In the genomic region with DNA sequence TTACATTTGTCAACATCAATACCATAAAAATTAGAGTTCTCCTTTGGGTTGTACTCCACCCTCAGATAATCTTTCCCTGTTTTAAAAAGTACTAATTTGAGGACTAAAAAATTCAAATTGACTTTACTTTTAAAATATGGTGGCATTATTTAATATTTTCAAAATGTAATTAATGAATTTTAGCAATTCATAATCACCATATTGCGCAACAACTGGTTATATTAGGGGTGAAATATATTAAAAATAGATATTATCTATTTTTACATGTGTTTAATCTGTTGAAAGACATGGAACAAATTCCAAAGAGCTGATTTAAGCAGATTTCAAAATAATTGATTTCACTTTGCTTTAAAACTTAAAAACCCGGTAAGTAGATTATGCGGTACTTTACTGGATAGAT, we compare ENCODE assay signal across 4 cellular contexts.
A peak's percentile ranks its signal among the peaks of the same experiment; 100 is the strongest.
TF ChIP-seq lines count a peak whose summit lies in the region.

No MANE protein-coding gene starts in this region.

TF ChIP-seq in SK-N-SH treated with all-trans-retinoic acid at 6 μM for 48 hours, 23 proteins besides CTCF, POLR2A, EP300 and RAD21:
- TF ChIP-seq, protein P1, sequence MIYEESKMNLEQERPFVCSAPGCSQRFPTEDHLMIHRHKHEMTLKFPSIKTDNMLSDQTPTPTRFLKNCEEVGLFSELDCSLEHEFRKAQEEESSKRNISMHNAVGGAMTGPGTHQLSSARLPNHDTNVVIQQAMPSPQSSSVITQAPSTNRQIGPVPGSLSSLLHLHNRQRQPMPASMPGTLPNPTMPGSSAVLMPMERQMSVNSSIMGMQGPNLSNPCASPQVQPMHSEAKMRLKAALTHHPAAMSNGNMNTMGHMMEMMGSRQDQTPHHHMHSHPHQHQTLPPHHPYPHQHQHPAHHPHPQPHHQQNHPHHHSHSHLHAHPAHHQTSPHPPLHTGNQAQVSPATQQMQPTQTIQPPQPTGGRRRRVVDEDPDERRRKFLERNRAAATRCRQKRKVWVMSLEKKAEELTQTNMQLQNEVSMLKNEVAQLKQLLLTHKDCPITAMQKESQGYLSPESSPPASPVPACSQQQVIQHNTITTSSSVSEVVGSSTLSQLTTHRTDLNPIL (CRISPR knock-in tag; IDR thresholded peaks at IDR 0.05; ENCODE audit: low read depth): no peak
- TF ChIP-seq ISL1 (CRISPR knock-in tag; IDR thresholded peaks at IDR 0.05) (peak; percentile 33; the same call in 1 of the 2 replicates), SNAI2 (CRISPR knock-in tag; IDR thresholded peaks at IDR 0.05) (no peak), BACH2 (CRISPR knock-in tag; IDR thresholded peaks at IDR 0.05; ENCODE audit: borderline replicate concordance) (no peak)

TF ChIP-seq in SK-N-SH, 30 proteins besides CTCF, POLR2A, EP300 and RAD21 (continues in another document):
- TF ChIP-seq EZH2phosphoT487 (IDR thresholded peaks at IDR 0.05; ENCODE audit: borderline replicate concordance, low read depth): no peak
- TF ChIP-seq RXRA (IDR thresholded peaks at IDR 0.05; ENCODE audit: borderline replicate concordance, low read depth): no peak
- TF ChIP-seq, protein P2, sequence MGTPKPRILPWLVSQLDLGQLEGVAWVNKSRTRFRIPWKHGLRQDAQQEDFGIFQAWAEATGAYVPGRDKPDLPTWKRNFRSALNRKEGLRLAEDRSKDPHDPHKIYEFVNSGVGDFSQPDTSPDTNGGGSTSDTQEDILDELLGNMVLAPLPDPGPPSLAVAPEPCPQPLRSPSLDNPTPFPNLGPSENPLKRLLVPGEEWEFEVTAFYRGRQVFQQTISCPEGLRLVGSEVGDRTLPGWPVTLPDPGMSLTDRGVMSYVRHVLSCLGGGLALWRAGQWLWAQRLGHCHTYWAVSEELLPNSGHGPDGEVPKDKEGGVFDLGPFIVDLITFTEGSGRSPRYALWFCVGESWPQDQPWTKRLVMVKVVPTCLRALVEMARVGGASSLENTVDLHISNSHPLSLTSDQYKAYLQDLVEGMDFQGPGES (IDR thresholded peaks at IDR 0.05; ENCODE audit: low read depth, low read length): no peak
- no peak for TF ChIP-seq NRF1 (IDR thresholded peaks at IDR 0.05; ENCODE audit: low read depth, low read length)
- TF ChIP-seq, protein P3, sequence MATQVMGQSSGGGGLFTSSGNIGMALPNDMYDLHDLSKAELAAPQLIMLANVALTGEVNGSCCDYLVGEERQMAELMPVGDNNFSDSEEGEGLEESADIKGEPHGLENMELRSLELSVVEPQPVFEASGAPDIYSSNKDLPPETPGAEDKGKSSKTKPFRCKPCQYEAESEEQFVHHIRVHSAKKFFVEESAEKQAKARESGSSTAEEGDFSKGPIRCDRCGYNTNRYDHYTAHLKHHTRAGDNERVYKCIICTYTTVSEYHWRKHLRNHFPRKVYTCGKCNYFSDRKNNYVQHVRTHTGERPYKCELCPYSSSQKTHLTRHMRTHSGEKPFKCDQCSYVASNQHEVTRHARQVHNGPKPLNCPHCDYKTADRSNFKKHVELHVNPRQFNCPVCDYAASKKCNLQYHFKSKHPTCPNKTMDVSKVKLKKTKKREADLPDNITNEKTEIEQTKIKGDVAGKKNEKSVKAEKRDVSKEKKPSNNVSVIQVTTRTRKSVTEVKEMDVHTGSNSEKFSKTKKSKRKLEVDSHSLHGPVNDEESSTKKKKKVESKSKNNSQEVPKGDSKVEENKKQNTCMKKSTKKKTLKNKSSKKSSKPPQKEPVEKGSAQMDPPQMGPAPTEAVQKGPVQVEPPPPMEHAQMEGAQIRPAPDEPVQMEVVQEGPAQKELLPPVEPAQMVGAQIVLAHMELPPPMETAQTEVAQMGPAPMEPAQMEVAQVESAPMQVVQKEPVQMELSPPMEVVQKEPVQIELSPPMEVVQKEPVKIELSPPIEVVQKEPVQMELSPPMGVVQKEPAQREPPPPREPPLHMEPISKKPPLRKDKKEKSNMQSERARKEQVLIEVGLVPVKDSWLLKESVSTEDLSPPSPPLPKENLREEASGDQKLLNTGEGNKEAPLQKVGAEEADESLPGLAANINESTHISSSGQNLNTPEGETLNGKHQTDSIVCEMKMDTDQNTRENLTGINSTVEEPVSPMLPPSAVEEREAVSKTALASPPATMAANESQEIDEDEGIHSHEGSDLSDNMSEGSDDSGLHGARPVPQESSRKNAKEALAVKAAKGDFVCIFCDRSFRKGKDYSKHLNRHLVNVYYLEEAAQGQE (IDR thresholded peaks at IDR 0.05; ENCODE audit: low read depth, low read length): no peak
- no peak for TF ChIP-seq POLR2AphosphoS5 (IDR thresholded peaks at IDR 0.05; ENCODE audit: low read depth, low read length)
- TF ChIP-seq JUND (IDR thresholded peaks at IDR 0.05): no peak
- TF ChIP-seq, protein P4, sequence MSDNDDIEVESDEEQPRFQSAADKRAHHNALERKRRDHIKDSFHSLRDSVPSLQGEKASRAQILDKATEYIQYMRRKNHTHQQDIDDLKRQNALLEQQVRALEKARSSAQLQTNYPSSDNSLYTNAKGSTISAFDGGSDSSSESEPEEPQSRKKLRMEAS (IDR thresholded peaks at IDR 0.05; ENCODE audit: low read depth): no peak

TF ChIP-seq in IMR-90, 13 proteins besides CTCF, POLR2A, EP300 and RAD21:
- no peak for TF ChIP-seq MXI1 (IDR thresholded peaks at IDR 0.05; ENCODE audit: borderline replicate concordance, low read depth, low read length)
- TF ChIP-seq CEBPB (IDR thresholded peaks at IDR 0.05; ENCODE audit: low read depth, low read length): peak; percentile 70
- TF ChIP-seq RCOR1 (IDR thresholded peaks at IDR 0.05; ENCODE audit: insufficient replicate concordance, low read length): no peak

TF ChIP-seq in K562, 482 proteins besides CTCF, POLR2A, EP300 and RAD21:
- TF ChIP-seq BRD9 (IDR thresholded peaks at IDR 0.05; ENCODE audit: low read depth, partially characterized antibody): no peak
- TF ChIP-seq NR1H2 (CRISPR knock-in tag; IDR thresholded peaks at IDR 0.05): no peak
- TF ChIP-seq, protein P5, sequence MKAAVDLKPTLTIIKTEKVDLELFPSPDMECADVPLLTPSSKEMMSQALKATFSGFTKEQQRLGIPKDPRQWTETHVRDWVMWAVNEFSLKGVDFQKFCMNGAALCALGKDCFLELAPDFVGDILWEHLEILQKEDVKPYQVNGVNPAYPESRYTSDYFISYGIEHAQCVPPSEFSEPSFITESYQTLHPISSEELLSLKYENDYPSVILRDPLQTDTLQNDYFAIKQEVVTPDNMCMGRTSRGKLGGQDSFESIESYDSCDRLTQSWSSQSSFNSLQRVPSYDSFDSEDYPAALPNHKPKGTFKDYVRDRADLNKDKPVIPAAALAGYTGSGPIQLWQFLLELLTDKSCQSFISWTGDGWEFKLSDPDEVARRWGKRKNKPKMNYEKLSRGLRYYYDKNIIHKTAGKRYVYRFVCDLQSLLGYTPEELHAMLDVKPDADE (conservative IDR thresholded peaks at IDR 0.05; ENCODE audit: control insufficient read depth, low read depth, low read length): no peak
- TF ChIP-seq, protein P6, sequence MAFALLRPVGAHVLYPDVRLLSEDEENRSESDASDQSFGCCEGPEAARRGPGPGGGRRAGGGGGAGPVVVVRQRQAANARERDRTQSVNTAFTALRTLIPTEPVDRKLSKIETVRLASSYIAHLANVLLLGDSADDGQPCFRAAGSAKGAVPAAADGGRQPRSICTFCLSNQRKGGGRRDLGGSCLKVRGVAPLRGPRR (CRISPR knock-in tag; IDR thresholded peaks at IDR 0.05): no peak
- no peak for TF ChIP-seq ZNF551 (CRISPR knock-in tag; IDR thresholded peaks at IDR 0.05)
- TF ChIP-seq NR4A1 (CRISPR knock-in tag; IDR thresholded peaks at IDR 0.05): no peak
- TF ChIP-seq NR4A1 (tag; IDR thresholded peaks at IDR 0.05): no peak
- TF ChIP-seq, protein P7, sequence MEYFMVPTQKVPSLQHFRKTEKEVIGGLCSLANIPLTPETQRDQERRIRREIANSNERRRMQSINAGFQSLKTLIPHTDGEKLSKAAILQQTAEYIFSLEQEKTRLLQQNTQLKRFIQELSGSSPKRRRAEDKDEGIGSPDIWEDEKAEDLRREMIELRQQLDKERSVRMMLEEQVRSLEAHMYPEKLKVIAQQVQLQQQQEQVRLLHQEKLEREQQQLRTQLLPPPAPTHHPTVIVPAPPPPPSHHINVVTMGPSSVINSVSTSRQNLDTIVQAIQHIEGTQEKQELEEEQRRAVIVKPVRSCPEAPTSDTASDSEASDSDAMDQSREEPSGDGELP (CRISPR knock-in tag; IDR thresholded peaks at IDR 0.05; ENCODE audit: borderline replicate concordance): no peak
- no peak for TF ChIP-seq CREM (IDR thresholded peaks at IDR 0.05; ENCODE audit: low read depth)
- TF ChIP-seq, protein P8, sequence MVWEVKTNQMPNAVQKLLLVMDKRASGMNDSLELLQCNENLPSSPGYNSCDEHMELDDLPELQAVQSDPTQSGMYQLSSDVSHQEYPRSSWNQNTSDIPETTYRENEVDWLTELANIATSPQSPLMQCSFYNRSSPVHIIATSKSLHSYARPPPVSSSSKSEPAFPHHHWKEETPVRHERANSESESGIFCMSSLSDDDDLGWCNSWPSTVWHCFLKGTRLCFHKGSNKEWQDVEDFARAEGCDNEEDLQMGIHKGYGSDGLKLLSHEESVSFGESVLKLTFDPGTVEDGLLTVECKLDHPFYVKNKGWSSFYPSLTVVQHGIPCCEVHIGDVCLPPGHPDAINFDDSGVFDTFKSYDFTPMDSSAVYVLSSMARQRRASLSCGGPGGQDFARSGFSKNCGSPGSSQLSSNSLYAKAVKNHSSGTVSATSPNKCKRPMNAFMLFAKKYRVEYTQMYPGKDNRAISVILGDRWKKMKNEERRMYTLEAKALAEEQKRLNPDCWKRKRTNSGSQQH (CRISPR knock-in tag; IDR thresholded peaks at IDR 0.05): no peak
- TF ChIP-seq GATAD2A (IDR thresholded peaks at IDR 0.05): no peak
- peak; percentile 74 for TF ChIP-seq CEBPB (tag; IDR thresholded peaks at IDR 0.05)
- no peak for TF ChIP-seq SREBF1 (IDR thresholded peaks at IDR 0.05; ENCODE audit: borderline replicate concordance, low read depth, low read length)
- TF ChIP-seq DPF2 (IDR thresholded peaks at IDR 0.05): no peak
- no peak for TF ChIP-seq MTA1 (IDR thresholded peaks at IDR 0.05; ENCODE audit: borderline replicate concordance)
- TF ChIP-seq ZNF175 (CRISPR knock-in tag; IDR thresholded peaks at IDR 0.05; ENCODE audit: low read depth): no peak
- TF ChIP-seq CHD2 (IDR thresholded peaks at IDR 0.05; ENCODE audit: low read depth, low read length): no peak
- TF ChIP-seq C11orf30 (IDR thresholded peaks at IDR 0.05; ENCODE audit: low read depth): no peak
- TF ChIP-seq CEBPG (CRISPR knock-in tag; IDR thresholded peaks at IDR 0.05): no peak
- TF ChIP-seq CEBPG (tag; conservative IDR thresholded peaks at IDR 0.05 in 1 of 2, IDR thresholded peaks at IDR 0.05 in 1 of 2): peak; percentile 41 to 98; a peak in 2 of 4 replicates
TF ChIP-seq in K562: peak in this region for 2.
